Comparison of ENCODE assay signal across 14 cellular contexts in the genomic region with DNA sequence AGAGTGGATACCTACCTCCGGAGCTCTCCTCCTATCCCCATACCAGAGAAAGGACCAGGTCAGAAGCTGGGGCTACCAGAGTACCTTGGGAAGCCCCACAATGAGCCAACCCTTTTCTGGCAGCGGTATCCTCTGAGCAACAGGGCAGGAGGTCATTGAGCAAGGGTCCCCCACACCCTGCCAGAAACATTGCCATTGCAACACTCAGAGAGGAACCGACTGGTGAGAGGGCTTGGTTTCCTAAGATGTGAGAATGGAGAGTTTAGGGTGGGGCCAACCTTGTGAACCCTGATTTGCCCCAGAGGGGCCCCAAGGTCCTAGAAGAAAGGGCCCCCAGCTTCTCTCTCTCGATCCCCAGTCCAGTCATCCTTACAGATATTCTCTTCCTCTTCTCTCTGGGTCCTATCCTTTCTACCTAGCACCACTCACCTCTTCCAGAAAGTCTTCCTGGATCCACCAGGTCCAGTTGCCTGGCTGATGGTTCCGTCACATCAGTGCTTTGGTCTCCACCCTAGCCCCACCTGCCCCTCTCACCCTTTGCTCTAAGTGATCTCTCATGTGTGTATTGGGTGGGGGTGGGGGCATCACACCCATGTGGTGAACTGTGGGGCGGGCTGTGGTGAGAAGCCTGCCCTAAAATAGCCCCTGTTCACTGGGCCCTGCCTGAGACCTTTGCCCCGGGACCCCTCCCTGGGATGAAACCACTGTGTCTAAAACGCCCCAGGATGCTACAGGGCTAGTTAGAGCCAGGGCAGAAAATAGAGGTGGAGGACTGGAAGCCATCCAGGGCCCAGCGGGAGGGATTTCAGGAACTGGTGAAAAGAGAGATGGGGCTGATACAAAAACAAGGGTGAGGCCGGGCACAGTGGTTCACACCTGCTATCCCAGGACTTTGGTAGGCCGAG. TPM values are rescaled to one million over a fixed set of nuclear protein-coding genes. Genes with fewer than 3 reads are reported as not detected.
DNase-seq lines count a peak whose midpoint lies in the region; ATAC-seq and TF ChIP-seq lines count a peak whose summit lies in the region.
"Had no signal": no experiment of that assay in that cellular context is flagged by ENCODE, and none has a peak within 500 bp of the region (broad histone marks: within the 10 kb centered on the region; RNA-seq: fewer than 3 reads in every experiment).

No MANE protein-coding gene starts in this region.

- ATAC-seq in HG02678 (IDR thresholded peaks at IDR 0.05; ENCODE audit: unreplicated experiment): peak; percentile 26
- ATAC-seq in activated B cell treated with CpG ODN at 0.5 μM for 24 hours (ENCODE audit: low read depth): peak; percentile 37
- peak; percentile 52 to 64 for ATAC-seq in naive B cell (ENCODE audit: low read depth in 2 of 2)
- ATAC-seq: body of pancreas had no signal

- no peak for TF ChIP-seq CTCF in activated B cell treated with CpG ODN at 0.5 μM for 24 hours (IDR thresholded peaks at IDR 0.05)

- peaks cover 46% of the 10 kb centered on the region for H3K4me1 Mint-ChIP-seq in activated B cell treated with CpG ODN at 0.5 μM for 24 hours
- H3K4me1 Mint-ChIP-seq in naive B cell: peaks cover 37 to 55% (median 44%) of the 10 kb centered on the region in 3 donors

- DNase-seq in activated B cell treated with CpG ODN at 0.5 μM for 24 hours (no peak), naive B cell (no peak), NCI-H1092 (lab: John Stamatoyannopoulos, UW) (no peak), NCI-H1436 treated with DMSO at 0.1 percent for 48 hours (lab: John Stamatoyannopoulos, UW) (no peak), RPMI8226 (no peak), posterior vena cava (ENCODE audit: low spot score) (no peak)
- DNase-seq: activated CD4-positive, alpha-beta memory T cell treated with anti-CD3 and anti-CD28 coated beads for 36 hours; NCI-H1694 had no signal

- H3K9me3 Mint-ChIP-seq in activated B cell treated with CpG ODN at 0.5 μM for 24 hours (no peaks in the 10 kb centered on the region), naive B cell (no peaks in the 10 kb centered on the region)
- H3K9me3 Mint-ChIP-seq: activated CD4-positive, alpha-beta memory T cell treated with anti-CD3 and anti-CD28 coated beads for 36 hours had no signal

- peak; percentile 47 for TF ChIP-seq POLR2A in GM10847 (IDR thresholded peaks at IDR 0.05; ENCODE audit: extremely low read depth, insufficient read length)

- CTCF ChIA-PET in activated B cell treated with CpG ODN at 0.5 μM for 24 hours (lab: Charles Lee): interaction anchor here (1.1 to 3.9 kb wide), 4 partner anchors 18 to 37 kb away, joined by 3 to 19 read pairs (median 10); no protein-coding TSS in a partner anchor

- H3K4me3 Mint-ChIP-seq in activated B cell treated with CpG ODN at 0.5 μM for 24 hours (no peak overlapping the region), naive B cell (no peak overlapping the region)
- H3K4me3 Mint-ChIP-seq: activated CD4-positive, alpha-beta memory T cell treated with anti-CD3 and anti-CD28 coated beads for 36 hours had no signal

- POLR2A ChIA-PET in activated B cell treated with CpG ODN at 0.5 μM for 24 hours (lab: Charles Lee): interaction anchor here (0.7 to 15.1 kb wide), 8 partner anchors 8 to 471 kb away, joined by 3 to 271 read pairs (median 5); partner anchors contain the start of genes FGR and SLC9A1

- no peaks in the 10 kb centered on the region for H3K27me3 Mint-ChIP-seq in activated B cell treated with CpG ODN at 0.5 μM for 24 hours
- no peaks in the 10 kb centered on the region for H3K27me3 Mint-ChIP-seq in naive B cell
- H3K27me3 Mint-ChIP-seq: activated CD4-positive, alpha-beta memory T cell treated with anti-CD3 and anti-CD28 coated beads for 36 hours had no signal

- peaks cover 13% of the 10 kb centered on the region for H3K36me3 Mint-ChIP-seq in activated B cell treated with CpG ODN at 0.5 μM for 24 hours (ENCODE audit: low read depth)
- H3K36me3 Mint-ChIP-seq in naive B cell: peaks cover under 1 to 7% of the 10 kb centered on the region in 2 donors
- H3K36me3 Mint-ChIP-seq: activated CD4-positive, alpha-beta memory T cell treated with anti-CD3 and anti-CD28 coated beads for 36 hours had no signal

- H3K27ac Mint-ChIP-seq in activated B cell treated with CpG ODN at 0.5 μM for 24 hours: no peak overlapping the region
- H3K27ac Mint-ChIP-seq in naive B cell: peak overlapping the region in 2 of 6 donors; percentile 94 to 98
- H3K27ac Mint-ChIP-seq: activated CD4-positive, alpha-beta memory T cell treated with anti-CD3 and anti-CD28 coated beads for 36 hours had no signal

- intact Hi-C loops in activated B cell treated with CpG ODN at 0.5 μM for 24 hours (cut with micrococcal nuclease): no loop called here
- intact Hi-C loops in posterior vena cava (cut with DNase I): loop anchor here in 1 of 2 donors (1.0 kb wide), 1 partner anchor 9 kb away; the partner anchor contains the start of gene FGR

RNA-seq across cellular contexts. Expression of gene FGR, which starts 8.7 kb away (rescaled TPM):
- total RNA-seq in activated B cell treated with CpG ODN at 0.5 μM for 24 hours (28.6 and 28.8 TPM in 2 replicates), posterior vena cava (10 to 100 TPM; 21.9 to 22.5 TPM)
- polyA plus RNA-seq in naive B cell (ENCODE audit: low read depth in 6 of 6): 100 to 1,000 TPM; 106 to 197 (median 132) TPM
- total RNA-seq: fibroblast of lung, kidney epithelial cell, SK-MEL-5 had no signal
- polyA plus RNA-seq: fibroblast of lung had no signal

RNA-seq across cellular contexts. Expression of gene AHDC1, which starts 22.3 kb away (rescaled TPM):
- total RNA-seq in activated B cell treated with CpG ODN at 0.5 μM for 24 hours (22.4 and 23.3 TPM in 2 replicates), posterior vena cava (10 to 100 TPM; 54.5 to 58.3 TPM)
- polyA plus RNA-seq in naive B cell (ENCODE audit: low read depth in 6 of 6): 1 to 10 TPM in 3 of 6 donors, under 1 TPM in 3; 0.15 to 2.3 (median 0.91) TPM

RNA-seq across cellular contexts. Expression of gene IFI6, which starts 45.7 kb away (rescaled TPM):
- 10.9 and 11.4 TPM in 2 replicates for total RNA-seq in activated B cell treated with CpG ODN at 0.5 μM for 24 hours
- polyA plus RNA-seq in naive B cell (ENCODE audit: low read depth in 6 of 6): 10 to 100 TPM; 27.6 to 65.1 (median 52.8) TPM
- 100 to 1,000 TPM in 1 of 2 donors, 10 to 100 TPM in 1; 55.2 to 104 TPM for total RNA-seq in posterior vena cava
